ENCODE assay signal across 23 cellular contexts in genomic region chr2:102278720-102279390, GRCh38. TPM values are rescaled to one million over a fixed set of nuclear protein-coding genes. Genes with fewer than 3 reads are reported as not detected.
DNase-seq lines count a peak whose midpoint lies in the region; ATAC-seq and TF ChIP-seq lines count a peak whose summit lies in the region.
"Had no signal": no experiment of that assay in that cellular context is flagged by ENCODE, and none has a peak within 500 bp of the region (broad histone marks: within the 10 kb centered on the region; RNA-seq: fewer than 3 reads in every experiment).

No MANE protein-coding gene starts in this region.

- peak overlapping the region; percentile 11 for H3K4me3 Mint-ChIP-seq in activated CD4-positive, alpha-beta T cell treated with anti-CD3 and anti-CD28 coated beads, Interleukin-2, amount 10 ng/mL, durations not matched to agents 24 days and 14 days
- no peak overlapping the region for H3K4me3 Mint-ChIP-seq in endodermal cell
- H3K4me3 Mint-ChIP-seq: activated CD4-positive, alpha-beta memory T cell treated with anti-CD3 and anti-CD28 coated beads, Interleukin-2, amount 10 ng/mL, durations not matched to agents 7 days and 5 days; T-cell had no signal

- H3K9ac ChIP-seq in endodermal cell (ENCODE audit: extremely low read depth, low read length, poor library complexity, severe bottlenecking), result peak overlapping the region; percentile 16
- H3K9ac ChIP-seq in trophoblast cell (ENCODE audit: low read length), result no peak overlapping the region

- WGBS in endodermal cell (ENCODE audit: insufficient coverage in 1 of 2, insufficient read length in 1 of 2), 2 experiments, result 66 to 70% methylated on average over 2 to 3 of the region's 3 CpGs
- WGBS in trophoblast cell (ENCODE audit: extremely low coverage, insufficient coverage, insufficient read length), result no CpG with 5 or more reads among the region's 3 CpGs

- H3K27ac ChIP-seq in endodermal cell (ENCODE audit: low read depth, low read length), result no peak overlapping the region
- H3K27ac ChIP-seq in trophoblast cell (ENCODE audit: low read depth, low read length), result no peak overlapping the region
- H3K27ac ChIP-seq: C4-2B, gastroesophageal sphincter, HL-60, neutrophil, uterus, WERI-Rb-1 had no signal

- no peak overlapping the region for H3K18ac ChIP-seq in trophoblast cell (ENCODE audit: low read length)

- H3K9me3 ChIP-seq in endodermal cell (ENCODE audit: control insufficient read depth, low read length) (peaks cover 32% of the 10 kb centered on the region), trophoblast cell (ENCODE audit: insufficient read depth, low read depth, low read length) (no peaks in the 10 kb centered on the region)
- H3K9me3 ChIP-seq: gastroesophageal sphincter, neutrophil, uterus had no signal

- H4K91ac ChIP-seq in trophoblast cell (ENCODE audit: low read depth, low read length), result no peak overlapping the region

- no peak overlapping the region for H2AFZ ChIP-seq in trophoblast cell (ENCODE audit: insufficient read depth, low read length, poor library complexity)

- H3K79me1 ChIP-seq in trophoblast cell (ENCODE audit: low read length), result no peaks in the 10 kb centered on the region

- peak overlapping the region; percentile 21 for H3K27ac Mint-ChIP-seq in activated CD4-positive, alpha-beta T cell treated with anti-CD3 and anti-CD28 coated beads, Interleukin-2, amount 10 ng/mL, durations not matched to agents 24 days and 14 days
- H3K27ac Mint-ChIP-seq in endodermal cell, result peak overlapping the region; percentile 42
- H3K27ac Mint-ChIP-seq: T-cell had no signal

- H3K4me2 ChIP-seq in trophoblast cell (ENCODE audit: low read length), result no peak overlapping the region

- H3K36me3 Mint-ChIP-seq in activated CD4-positive, alpha-beta T cell treated with anti-CD3 and anti-CD28 coated beads, Interleukin-2, amount 10 ng/mL, durations not matched to agents 24 days and 14 days (ENCODE audit: low read depth), result peaks cover 10% of the 10 kb centered on the region
- H3K36me3 Mint-ChIP-seq in endodermal cell (ENCODE audit: low read depth), result peaks cover 4% of the 10 kb centered on the region
- H3K36me3 Mint-ChIP-seq: T-cell had no signal

- H3K9me3 Mint-ChIP-seq in activated CD4-positive, alpha-beta T cell treated with anti-CD3 and anti-CD28 coated beads, Interleukin-2, amount 10 ng/mL, durations not matched to agents 24 days and 14 days, result peaks cover 6% of the 10 kb centered on the region
- H3K9me3 Mint-ChIP-seq in endodermal cell, result peaks cover 24% of the 10 kb centered on the region
- H3K9me3 Mint-ChIP-seq: T-cell had no signal

- intact Hi-C loops in activated CD4-positive, alpha-beta T cell treated with anti-CD3 and anti-CD28 coated beads, Interleukin-2, amount 10 ng/mL, durations not matched to agents 24 days and 14 days (cut with micrococcal nuclease), result no loop called here

- no peak for TF ChIP-seq CTCF in endodermal cell (conservative IDR thresholded peaks at IDR 0.05)

- H2AK5ac ChIP-seq in trophoblast cell (ENCODE audit: low read length), result no peak overlapping the region

- H3K4me1 ChIP-seq in endodermal cell (ENCODE audit: control insufficient read depth, insufficient read depth, low read length) (peaks cover 35% of the 10 kb centered on the region), trophoblast cell (ENCODE audit: control insufficient read depth in 1 of 2, insufficient read depth in 2 of 2, low read length in 2 of 2) (peaks cover 0 to 2% of the 10 kb centered on the region in 2 experiments)
- H3K4me1 ChIP-seq: gastroesophageal sphincter, uterus had no signal

- H2BK5ac ChIP-seq in trophoblast cell (ENCODE audit: low read depth, low read length, poor library complexity), result no peak overlapping the region

- H4K8ac ChIP-seq in trophoblast cell (ENCODE audit: low read depth, low read length), result no peak overlapping the region

- no peak overlapping the region for H3K4ac ChIP-seq in trophoblast cell (ENCODE audit: low read depth, low read length)

- no peak overlapping the region for H2BK12ac ChIP-seq in trophoblast cell (ENCODE audit: low read length)

- H3K4me1 Mint-ChIP-seq in activated CD4-positive, alpha-beta T cell treated with anti-CD3 and anti-CD28 coated beads, Interleukin-2, amount 10 ng/mL, durations not matched to agents 24 days and 14 days, result peaks cover 49% of the 10 kb centered on the region
- peaks cover 41% of the 10 kb centered on the region for H3K4me1 Mint-ChIP-seq in endodermal cell

- H3K27me3 Mint-ChIP-seq in activated CD4-positive, alpha-beta T cell treated with anti-CD3 and anti-CD28 coated beads, Interleukin-2, amount 10 ng/mL, durations not matched to agents 24 days and 14 days, result no peaks in the 10 kb centered on the region
- peaks cover 2% of the 10 kb centered on the region for H3K27me3 Mint-ChIP-seq in endodermal cell (ENCODE audit: insufficient read depth)

- H3K4me3 ChIP-seq in endodermal cell (ENCODE audit: low read length) (peak overlapping the region; percentile 32), trophoblast cell (ENCODE audit: low read depth, low read length) (no peak overlapping the region)
- H3K4me3 ChIP-seq: gastroesophageal sphincter, uterus had no signal

- H3K23ac ChIP-seq in trophoblast cell (ENCODE audit: low read length), result no peak overlapping the region

- no peak for ATAC-seq in GM18519 (IDR thresholded peaks at IDR 0.05; ENCODE audit: low FRiP score, unreplicated experiment)
- ATAC-seq in HG02610 (IDR thresholded peaks at IDR 0.05; ENCODE audit: unreplicated experiment), result no peak
- ATAC-seq in GM18907 (IDR thresholded peaks at IDR 0.05; ENCODE audit: unreplicated experiment), result no peak
- ATAC-seq: gastroesophageal sphincter, T-cell had no signal

- H3K36me3 ChIP-seq in endodermal cell (ENCODE audit: control insufficient read depth, insufficient read depth, low read length) (no peaks in the 10 kb centered on the region), trophoblast cell (ENCODE audit: control insufficient read depth in 1 of 2, insufficient read depth in 2 of 2, low read length in 2 of 2) (no peaks in the 10 kb centered on the region)
- H3K36me3 ChIP-seq: gastroesophageal sphincter, neutrophil, uterus, WERI-Rb-1 had no signal

- no peak overlapping the region for H2BK120ac ChIP-seq in trophoblast cell (ENCODE audit: insufficient read depth, low read length, poor library complexity)

- H3K27me3 ChIP-seq in endodermal cell (ENCODE audit: control insufficient read depth, insufficient read depth, low read length, poor library complexity, severe bottlenecking) (no peaks in the 10 kb centered on the region), trophoblast cell (ENCODE audit: insufficient read depth, low read length) (no peaks in the 10 kb centered on the region)
- H3K27me3 ChIP-seq: neutrophil, uterus had no signal

- no peak overlapping the region for H4K12ac ChIP-seq in trophoblast cell (ENCODE audit: low read depth, low read length)

- no peaks in the 10 kb centered on the region for H3K79me2 ChIP-seq in trophoblast cell (ENCODE audit: control insufficient read depth, insufficient read depth, low read length, poor library complexity)

- DNase-seq in activated CD4-positive, alpha-beta T cell treated with anti-CD3 and anti-CD28 coated beads, Interleukin-2, amount 10 ng/mL, durations not matched to agents 24 days and 14 days, result peak; percentile 64
- DNase-seq in activated CD4-positive, alpha-beta T cell treated with anti-CD3 and anti-CD28 coated beads for 4 hours, result no peak
- DNase-seq in MV-4-11 (lab: John Stamatoyannopoulos, UW) (peak; percentile 67), endodermal cell (peak; percentile 55), trophoblast cell (peak; percentile 57 to 60)
- DNase-seq: activated CD4-positive, alpha-beta memory T cell treated with anti-CD3 and anti-CD28 coated beads, Interleukin-2, amount 10 ng/mL, durations not matched to agents 7 days and 5 days; activated T-cell treated with anti-CD3 and anti-CD28 coated beads, Interleukin-2, amount 50 U/mL, for 48 hours; kidney glomerular epithelial cell; NCI-H1048; NCI-H2081; NCI-H524; Right ventricle myocardium superior; T-cell; uterus; WERI-Rb-1 had no signal

- H3K14ac ChIP-seq in trophoblast cell (ENCODE audit: low read length), result no peak overlapping the region

RNA-seq across cellular contexts. Expression of gene IL1RL1, which starts 32.5 kb away (rescaled TPM):
- 0.54 and 0.84 TPM in 2 replicates for total RNA-seq in activated CD4-positive, alpha-beta T cell treated with anti-CD3 and anti-CD28 coated beads, Interleukin-2, amount 10 ng/mL, durations not matched to agents 24 days and 14 days
- total RNA-seq in endodermal cell, result under 1 TPM; 0.75 to 0.84 TPM
- polyA plus RNA-seq in endodermal cell (2013, experiment 1 of 2), result not detected
- polyA plus RNA-seq in endodermal cell (2013, experiment 2 of 2), result 0.12 TPM
- not detected in 2 replicates for polyA plus RNA-seq in trophoblast cell (2013)
- total RNA-seq: A673 had no signal

Comparison
In these comparisons a context has a peak if more than half of its experiments do, and no peak if none do; other contexts are left out.
1. DNase-seq: peak in activated CD4-positive, alpha-beta T cell treated with anti-CD3 and anti-CD28 coated beads, Interleukin-2, amount 10 ng/mL, durations not matched to agents 24 days and 14 days (single experiment), MV-4-11 (single experiment), endodermal cell (single experiment) and trophoblast cell (2 of 2); none in activated CD4-positive, alpha-beta T cell treated with anti-CD3 and anti-CD28 coated beads for 4 hours (0 of 2).